Comparison of ENCODE assay signal across 24 cellular contexts in genomic region chr2:30331038-30331437, GRCh38.
"Had no signal": no experiment of that assay in that cellular context is flagged by ENCODE, and none has a peak within 500 bp of the region (broad histone marks: within the 10 kb centered on the region; RNA-seq: fewer than 3 reads in every experiment).

No MANE protein-coding gene starts in this region.

- H3K4me3 Mint-ChIP-seq: activated naive CD4-positive, alpha-beta T cell treated with anti-CD3 and anti-CD28 coated beads, Interleukin-2, amount 10 ng/mL, durations not matched to agents 7 days and 5 days; natural killer cell; stimulated activated naive CD8-positive, alpha-beta T cell treated with anti-CD3 and anti-CD28 coated beads, Interleukin-15, Interleukin-2, amounts not matched to agents 100 ng/mL and 50 ng/mL, for 24 hours had no signal

- DNase-seq: activated CD4-positive, alpha-beta T cell treated with anti-CD3 and anti-CD28 coated beads for 1 hour; activated CD4-positive, alpha-beta T cell treated with anti-CD3 and anti-CD28 coated beads, Interleukin-2, amount 50 U/mL, for 4 hours; activated effector memory CD4-positive, alpha-beta T cell treated with anti-CD3 and anti-CD28 coated beads, Interleukin-2, amount 50 U/mL, for 16 hours; activated naive CD4-positive, alpha-beta T cell treated with anti-CD3 and anti-CD28 coated beads, Interleukin-2, amount 10 ng/mL, durations not matched to agents 7 days and 5 days; activated T-cell treated with anti-CD3 and anti-CD28 coated beads, Interleukin-2, amount 50 U/mL, for 48 hours; aorta; brain microvascular endothelial cell; central memory CD4-positive, alpha-beta T cell; effector memory CD4-positive, alpha-beta T cell; hippocampal formation; left ventricle myocardium inferior; natural killer cell; pancreas; psoas muscle; stimulated activated CD4-positive, alpha-beta T cell treated with anti-CD3 and anti-CD28 coated beads, Interleukin-4, amount 100 ng/mL, for 4 hours; substantia nigra; T-helper 1 cell; thyroid gland had no signal

- H3K4me1 ChIP-seq: pancreas, psoas muscle had no signal

- H3K27me3 Mint-ChIP-seq: activated naive CD4-positive, alpha-beta T cell treated with anti-CD3 and anti-CD28 coated beads, Interleukin-2, amount 10 ng/mL, durations not matched to agents 7 days and 5 days; stimulated activated naive CD8-positive, alpha-beta T cell treated with anti-CD3 and anti-CD28 coated beads, Interleukin-15, Interleukin-2, amounts not matched to agents 100 ng/mL and 50 ng/mL, for 24 hours had no signal

- H3K36me3 ChIP-seq: brain microvascular endothelial cell, esophagus muscularis mucosa, left ventricle myocardium inferior, pancreas, right atrium auricular region, thyroid gland had no signal

- H3K9me3 Mint-ChIP-seq: activated naive CD4-positive, alpha-beta T cell treated with anti-CD3 and anti-CD28 coated beads, Interleukin-2, amount 10 ng/mL, durations not matched to agents 7 days and 5 days; natural killer cell had no signal

- H3K27ac Mint-ChIP-seq: activated naive CD4-positive, alpha-beta T cell treated with anti-CD3 and anti-CD28 coated beads, Interleukin-2, amount 10 ng/mL, durations not matched to agents 7 days and 5 days; natural killer cell; stimulated activated naive CD8-positive, alpha-beta T cell treated with anti-CD3 and anti-CD28 coated beads, Interleukin-15, Interleukin-2, amounts not matched to agents 100 ng/mL and 50 ng/mL, for 24 hours had no signal

- FAIRE-seq: colon, frontal cortex, pancreas, TTC549 had no signal

- H3K4me3 ChIP-seq: esophagus muscularis mucosa, left ventricle myocardium inferior, pancreas, psoas muscle, right atrium auricular region, thyroid gland had no signal

- H3K36me3 Mint-ChIP-seq: activated naive CD4-positive, alpha-beta T cell treated with anti-CD3 and anti-CD28 coated beads, Interleukin-2, amount 10 ng/mL, durations not matched to agents 7 days and 5 days; natural killer cell had no signal

- ATAC-seq: pancreas, psoas muscle had no signal

- H3K27me3 ChIP-seq: brain microvascular endothelial cell, esophagus muscularis mucosa, pancreas, right atrium auricular region, thyroid gland had no signal

- H3K27ac ChIP-seq: brain microvascular endothelial cell, esophagus muscularis mucosa, left ventricle myocardium inferior, pancreas, psoas muscle, right atrium auricular region, thyroid gland had no signal

- H3K9me3 ChIP-seq: esophagus muscularis mucosa, left ventricle myocardium inferior, pancreas, psoas muscle, right atrium auricular region, thyroid gland had no signal
